14 cellular contexts compared by ENCODE assay signal in genomic region chr22:47012589-47013365, GRCh38.
A peak's percentile ranks its signal among the peaks of the same experiment; 100 is the strongest.
DNase-seq lines count a peak whose midpoint lies in the region; ATAC-seq and TF ChIP-seq lines count a peak whose summit lies in the region.
"Had no signal": no experiment of that assay in that cellular context is flagged by ENCODE, and none has a peak within 500 bp of the region (broad histone marks: within the 10 kb centered on the region; RNA-seq: fewer than 3 reads in every experiment).

No MANE protein-coding gene starts in this region.

- H2BK5ac ChIP-seq in H9 (ENCODE audit: insufficient read length, low read length): no peak overlapping the region

- H3T11ph ChIP-seq in H9 (ENCODE audit: low read length): no peak overlapping the region

- H3K23me2 ChIP-seq in H9 (ENCODE audit: insufficient read length, low read depth, low read length, poor library complexity, severe bottlenecking): no peaks in the 10 kb centered on the region

- H3K27me3 ChIP-seq in BLaER1: no peaks in the 10 kb centered on the region
- H3K27me3 ChIP-seq in H9 (ENCODE audit: insufficient read depth, low read length): no peaks in the 10 kb centered on the region
- no peaks in the 10 kb centered on the region for H3K27me3 ChIP-seq in tibial nerve
- H3K27me3 ChIP-seq: heart right ventricle, Peyer's patch, spleen had no signal

- H2AFZ ChIP-seq in H9 (ENCODE audit: low read length): no peak overlapping the region

- H3K4ac ChIP-seq in H9 (ENCODE audit: low read depth, low read length): no peak overlapping the region

- TF ChIP-seq CTCF in H9 (conservative IDR thresholded peaks at IDR 0.05): peak; percentile 55; the same call in 2 of the 3 replicates
- peak; percentile 12 for TF ChIP-seq CTCF in cardiac fibroblast (IDR thresholded peaks at IDR 0.05; ENCODE audit: low read depth, low read length)
- peak; percentile 30 for TF ChIP-seq CTCF in nephron progenitor cell (IDR thresholded peaks at IDR 0.05)
- TF ChIP-seq CTCF in tibial nerve (IDR thresholded peaks at IDR 0.05): no peak

- H4K5ac ChIP-seq in H9 (ENCODE audit: insufficient read length, low read depth, low read length): no peak overlapping the region

- TF ChIP-seq EP300 in tibial nerve (IDR thresholded peaks at IDR 0.05): no peak

- H3K36me3 Mint-ChIP-seq in H9 (ENCODE audit: insufficient read depth in 1 of 3, low read depth in 3 of 3) (no peaks in the 10 kb centered on the region), nephron progenitor cell (ENCODE audit: low read depth) (no peaks in the 10 kb centered on the region)

- H3K4me3 ChIP-seq in BLaER1: no peak overlapping the region
- H3K4me3 ChIP-seq in cardiac fibroblast (replicated peaks in 1 of 2; ENCODE audit: low read depth in 2 of 2, low read length in 2 of 2): no peak overlapping the region
- H3K4me3 ChIP-seq in tibial nerve: no peak overlapping the region
- H3K4me3 ChIP-seq: heart right ventricle, Peyer's patch, spleen had no signal

- H2BK120ac ChIP-seq in H9 (ENCODE audit: low read depth, low read length, poor library complexity, severe bottlenecking): no peak overlapping the region

- no peak overlapping the region for H3K23ac ChIP-seq in H9 (ENCODE audit: insufficient read length, low read depth, low read length)

- peaks cover 15 to 21% of the 10 kb centered on the region in 2 experiments for H3K4me1 Mint-ChIP-seq in H9
- H3K4me1 Mint-ChIP-seq in nephron progenitor cell: peaks cover 36% of the 10 kb centered on the region

- no peak overlapping the region for H2AK5ac ChIP-seq in H9 (ENCODE audit: insufficient read length, low read length)

- H3K79me2 ChIP-seq in H9 (ENCODE audit: insufficient read depth, low read length): no peaks in the 10 kb centered on the region

- no peak for TF ChIP-seq POLR2A in tibial nerve (IDR thresholded peaks at IDR 0.05)

- H2BK12ac ChIP-seq in H9 (ENCODE audit: insufficient read length, low read depth, low read length): no peak overlapping the region

- H3K27me3 Mint-ChIP-seq in H9 (ENCODE audit: low read depth) (no peaks in the 10 kb centered on the region; the same call in 1 of the 2 replicates), nephron progenitor cell (ENCODE audit: low read depth, poor library complexity) (no peaks in the 10 kb centered on the region)

- peak overlapping the region; percentile 58 for H3K4me2 ChIP-seq in BLaER1
- no peak overlapping the region for H3K4me2 ChIP-seq in H9 (ENCODE audit: insufficient read depth, insufficient read length, low read length)

- no peak for ATAC-seq in HG02588 (IDR thresholded peaks at IDR 0.05; ENCODE audit: unreplicated experiment)
- ATAC-seq: heart right ventricle had no signal

- peak overlapping the region in 1 of 3 experiments; percentile 88; a peak in 2 of 7 replicates for H3K27ac Mint-ChIP-seq in H9
- H3K27ac Mint-ChIP-seq in nephron progenitor cell: peak overlapping the region; percentile 93

- no peak overlapping the region for H4K8ac ChIP-seq in H9 (replicated peaks; ENCODE audit: insufficient read length, low read depth, low read length)

- no peak overlapping the region for H3K56ac ChIP-seq in H9 (ENCODE audit: insufficient read length, low read depth, low read length)

- no peak overlapping the region for H2BK15ac ChIP-seq in H9 (ENCODE audit: low read depth, low read length)

- H3K9me3 ChIP-seq in BLaER1 (peaks cover under 1% of the 10 kb centered on the region; the same call in 1 of the 2 replicates), H9 (ENCODE audit: control insufficient read depth, low read depth, low read length) (no peaks in the 10 kb centered on the region), tibial nerve (no peaks in the 10 kb centered on the region)
- H3K9me3 ChIP-seq: heart right ventricle, Peyer's patch, spleen had no signal

- no peak overlapping the region for H2BK20ac ChIP-seq in H9 (ENCODE audit: low read depth, low read length, poor library complexity, severe bottlenecking)

- H4K91ac ChIP-seq in H9 (ENCODE audit: insufficient read length, low read depth, low read length): no peak overlapping the region

- H3K14ac ChIP-seq in H9 (ENCODE audit: insufficient read depth, low read length): no peak overlapping the region

- no peak overlapping the region for H3K18ac ChIP-seq in H9 (ENCODE audit: insufficient read length, low read depth, low read length)

- H3K4me1 ChIP-seq in BLaER1: peaks cover 51% of the 10 kb centered on the region
- H3K4me1 ChIP-seq in H9 (ENCODE audit: insufficient read depth, low read length): no peaks in the 10 kb centered on the region
- no peaks in the 10 kb centered on the region for H3K4me1 ChIP-seq in tibial nerve
- H3K4me1 ChIP-seq: heart right ventricle, Peyer's patch had no signal

- no peaks in the 10 kb centered on the region for H3K79me1 ChIP-seq in H9 (ENCODE audit: insufficient read depth, low read depth, low read length, poor library complexity, severe bottlenecking)

- H3K4me3 Mint-ChIP-seq in H9 (no peak overlapping the region), nephron progenitor cell (no peak overlapping the region)

- H3K27ac ChIP-seq in BLaER1: no peak overlapping the region
- no peak overlapping the region for H3K27ac ChIP-seq in H9 (ENCODE audit: insufficient read length, low read depth, low read length)
- H3K27ac ChIP-seq in tibial nerve: no peak overlapping the region
- H3K27ac ChIP-seq: heart right ventricle, spleen had no signal

- DNase-seq in H9 (no peak), cardiac fibroblast (ENCODE audit: low read depth in 2 of 2) (peak in 1 of 2 donors; percentile 25), nephron progenitor cell (no peak), NCI-H128 (lab: John Stamatoyannopoulos, UW; ENCODE audit: unreplicated experiment) (no peak), DMS153 treated with DMSO at 0.1 percent for 48 hours (lab: John Stamatoyannopoulos, UW; ENCODE audit: unreplicated experiment) (no peak), tibial nerve (ENCODE audit: low spot score in 2 of 2) (no peak)
- DNase-seq: cortex of kidney, heart right ventricle, midbrain, NCI-H1694 treated with DMSO at 0.1 percent for 48 hours, Peyer's patch, spleen had no signal

- H3K9ac ChIP-seq in BLaER1 (no peak overlapping the region), H9 (ENCODE audit: extremely low read depth, insufficient read length, low read length) (no peak overlapping the region)

- WGBS in H9 (ENCODE audit: extremely low coverage, insufficient read length, low lambda C conversion rate): no CpG with 5 or more reads among the region's 20 CpGs
- 87 to 88% methylated on average over 20 of the region's 20 CpGs for whole genome bisulfite sequencing in tibial nerve, 2 donors

- H4K20me1 ChIP-seq in BLaER1 (peaks cover 98% of the 10 kb centered on the region), H9 (ENCODE audit: control insufficient read depth, insufficient read depth, insufficient read length) (no peaks in the 10 kb centered on the region)

- no peaks in the 10 kb centered on the region for H3K9me3 Mint-ChIP-seq in H9
- H3K9me3 Mint-ChIP-seq in nephron progenitor cell: no peaks in the 10 kb centered on the region

- H3K36me3 ChIP-seq in BLaER1 (peaks cover 58% of the 10 kb centered on the region), tibial nerve (peaks cover 0 to 25% (median 0%) of the 10 kb centered on the region in 3 donors)

Comparison
In these comparisons a context has a peak if more than half of its experiments do, and no peak if none do; other contexts are left out.
1. CTCF ChIP-seq: peak in H9 (single experiment), cardiac fibroblast (single experiment) and nephron progenitor cell (single experiment); none in tibial nerve (0 of 5).